ENCODE assay signal across 21 cellular contexts in genomic region chr15:36901012-36901411, GRCh38.
DNase-seq lines count a peak whose midpoint lies in the region; ATAC-seq and TF ChIP-seq lines count a peak whose summit lies in the region.
"Had no signal": no experiment of that assay in that cellular context is flagged by ENCODE, and none has a peak within 500 bp of the region (broad histone marks: within the 10 kb centered on the region; RNA-seq: fewer than 3 reads in every experiment).

No MANE protein-coding gene starts in this region.

- H3K4me1 ChIP-seq in right cardiac atrium (ENCODE audit: control insufficient read depth, insufficient read depth, low read length) (peaks cover 11% of the 10 kb centered on the region), right atrium auricular region (peaks cover 0 to 8% of the 10 kb centered on the region in 2 donors), sigmoid colon (peaks cover 0 to 85% (median 69%) of the 10 kb centered on the region in 4 donors)
- H3K4me1 ChIP-seq: BLaER1 treated with 17β-estradiol and CSF1 and Interleukin-3, amounts not matched to agents 10 nM and 100 nM; SJSA1 had no signal

- H3K36me3 ChIP-seq in right atrium auricular region (no peaks in the 10 kb centered on the region), sigmoid colon (no peaks in the 10 kb centered on the region)
- H3K36me3 ChIP-seq: BLaER1 treated with 17β-estradiol and CSF1 and Interleukin-3, amounts not matched to agents 10 nM and 100 nM; SJSA1 had no signal

- H3K9me3 ChIP-seq in right cardiac atrium (ENCODE audit: control insufficient read depth, low read length) (no peaks in the 10 kb centered on the region), right atrium auricular region (no peaks in the 10 kb centered on the region), sigmoid colon (no peaks in the 10 kb centered on the region)
- H3K9me3 ChIP-seq: A549; BLaER1 treated with 17β-estradiol and CSF1 and Interleukin-3, amounts not matched to agents 10 nM and 100 nM; SJSA1 had no signal

- DNase-seq in right cardiac atrium (peak in 1 of 3 donors; percentile 36), right atrium auricular region (ENCODE audit: low spot score) (no peak), fibroblast of gingiva (ENCODE audit: low read depth) (peak; percentile 8), sigmoid colon (no peak), KG1 (lab: John Stamatoyannopoulos, UW) (no peak), NCI-H1417 treated with DMSO at 0.1 percent for 48 hours (lab: John Stamatoyannopoulos, UW) (no peak)
- DNase-seq in activated CD4-positive, alpha-beta T cell treated with anti-CD3 and anti-CD28 coated beads for 1 hour = no peak
- DNase-seq: AML-193; CD4-positive, alpha-beta T cell; GM23248; H9; Kasumi-1; NCI-H1092 treated with DMSO at 0.1 percent for 48 hours; NCI-H1436 treated with DMSO at 0.1 percent for 48 hours; NCI-H187 treated with DMSO at 0.1 percent for 48 hours; NCI-H2171 treated with DMSO at 0.1 percent for 48 hours; NCI-H524 treated with DMSO at 0.1 percent for 48 hours; NCI-H774 had no signal

- no peak for TF ChIP-seq EP300 in sigmoid colon (IDR thresholded peaks at IDR 0.05)

- H3K27ac ChIP-seq in right cardiac atrium (ENCODE audit: low read length) (no peak overlapping the region), right atrium auricular region (no peak overlapping the region), sigmoid colon (peak overlapping the region in 3 of 4 donors; percentile 11 to 73 (median 16))
- H3K27ac ChIP-seq: A549; BLaER1 treated with 17β-estradiol and CSF1 and Interleukin-3, amounts not matched to agents 10 nM and 100 nM; GM23248; SJSA1 had no signal

- WGBS in right cardiac atrium = 84% methylated on average over 4 of the region's 4 CpGs
- 93 to 97% methylated on average over 4 of the region's 4 CpGs for WGBS in sigmoid colon, 2 donors

- H3K4me3 ChIP-seq in right cardiac atrium (ENCODE audit: low read length) = no peak overlapping the region
- no peak overlapping the region for H3K4me3 ChIP-seq in right atrium auricular region
- no peak overlapping the region for H3K4me3 ChIP-seq in sigmoid colon
- H3K4me3 ChIP-seq: A549; BLaER1 treated with 17β-estradiol and CSF1 and Interleukin-3, amounts not matched to agents 10 nM and 100 nM; GM23248; SJSA1 had no signal

- TF ChIP-seq POLR2A in sigmoid colon (IDR thresholded peaks at IDR 0.05) = no peak

- intact Hi-C loops in right cardiac atrium (cut with DNase I) (loop anchor here in 1 of 4 donors (10.0 kb wide), 1 partner anchor 54 kb away; no protein-coding TSS in a partner anchor), sigmoid colon (cut with DNase I) (no loop called here)

- TF ChIP-seq CTCF in right atrium auricular region (IDR thresholded peaks at IDR 0.05) (no peak), sigmoid colon (IDR thresholded peaks at IDR 0.05) (no peak)

- ATAC-seq in right cardiac atrium = peak; percentile 57
- ATAC-seq: A549 had no signal

- H3K27me3 ChIP-seq in right cardiac atrium (ENCODE audit: control insufficient read depth, insufficient read depth) (no peaks in the 10 kb centered on the region), right atrium auricular region (no peaks in the 10 kb centered on the region), sigmoid colon (no peaks in the 10 kb centered on the region)
- H3K27me3 ChIP-seq: BLaER1 treated with 17β-estradiol and CSF1 and Interleukin-3, amounts not matched to agents 10 nM and 100 nM; SJSA1 had no signal

Comparison
In these comparisons a context has a peak if more than half of its experiments do, and no peak if none do; other contexts are left out.
1. H3K27ac ChIP-seq: peak in sigmoid colon (3 of 4); none in right cardiac atrium (single experiment) and right atrium auricular region (0 of 2).